Comparison of ENCODE assay signal across 14 cellular contexts in genomic region chr16:18805257-18805773, GRCh38. TPM values are rescaled to one million over a fixed set of nuclear protein-coding genes. Genes with fewer than 3 reads are reported as not detected.
A peak's percentile ranks its signal among the peaks of the same experiment; 100 is the strongest.
DNase-seq lines count a peak whose midpoint lies in the region; ATAC-seq and TF ChIP-seq lines count a peak whose summit lies in the region.
"Had no signal": no experiment of that assay in that cellular context is flagged by ENCODE, and none has a peak within 500 bp of the region (broad histone marks: within the 10 kb centered on the region; RNA-seq: fewer than 3 reads in every experiment).

No MANE protein-coding gene starts in this region.

- H3K36me3 Mint-ChIP-seq in activated naive CD4-positive, alpha-beta T cell treated with anti-CD3 and anti-CD28 coated beads for 36 hours (ENCODE audit: low read depth) = peaks cover 34% of the 10 kb centered on the region
- H3K36me3 Mint-ChIP-seq in endodermal cell (ENCODE audit: low read depth) = peaks cover 36% of the 10 kb centered on the region

- CTCF ChIA-PET in activated naive CD4-positive, alpha-beta T cell treated with anti-CD3 and anti-CD28 coated beads for 36 hours (lab: Charles Lee) = interaction anchor here (1.0 kb wide), 1 partner anchor 164 kb away, joined by 6 read pairs; no protein-coding TSS in a partner anchor

- no peak for DNase-seq in activated naive CD4-positive, alpha-beta T cell treated with anti-CD3 and anti-CD28 coated beads for 36 hours
- no peak for DNase-seq in activated naive CD4-positive, alpha-beta T cell treated with Interleukin-2 at 50 U/mL for 16 hours
- DNase-seq in OCI-M1 (lab: John Stamatoyannopoulos, UW) (peak; percentile 17), endodermal cell (no peak), HuH-7 (ENCODE audit: low spot score) (no peak)
- DNase-seq in stimulated activated naive CD8-positive, alpha-beta T cell treated with anti-CD3 and anti-CD28 coated beads, Interleukin-15, amount 100 ng/mL, for 72 hours = no peak
- DNase-seq: body of pancreas, DMS153, HCEC 1CT, SIG-M5, small intestine had no signal

- no peaks in the 10 kb centered on the region for H3K27me3 ChIP-seq in endodermal cell (ENCODE audit: control insufficient read depth, insufficient read depth, low read length, poor library complexity, severe bottlenecking)
- H3K27me3 ChIP-seq: body of pancreas had no signal

- intact Hi-C loops in activated naive CD4-positive, alpha-beta T cell treated with anti-CD3 and anti-CD28 coated beads for 36 hours (cut with micrococcal nuclease) = loop anchor here (5.0 kb wide), 1 partner anchor 77 kb away; no protein-coding TSS in a partner anchor

- H3K4me1 ChIP-seq in endodermal cell (ENCODE audit: control insufficient read depth, insufficient read depth, low read length) = peaks cover 15% of the 10 kb centered on the region

- H3K9me3 ChIP-seq in endodermal cell (ENCODE audit: control insufficient read depth, low read length) = peaks cover 16% of the 10 kb centered on the region
- H3K9me3 ChIP-seq: body of pancreas had no signal

- H3K4me3 Mint-ChIP-seq in activated naive CD4-positive, alpha-beta T cell treated with anti-CD3 and anti-CD28 coated beads for 36 hours = no peak overlapping the region
- H3K4me3 Mint-ChIP-seq in endodermal cell = no peak overlapping the region
- no peak overlapping the region for H3K4me3 Mint-ChIP-seq in stimulated activated naive CD8-positive, alpha-beta T cell treated with anti-CD3 and anti-CD28 coated beads, Interleukin-15, amount 100 ng/mL, for 72 hours

- peaks cover 32% of the 10 kb centered on the region for H3K4me1 Mint-ChIP-seq in activated naive CD4-positive, alpha-beta T cell treated with anti-CD3 and anti-CD28 coated beads for 36 hours (ENCODE audit: low read depth)
- peaks cover 44% of the 10 kb centered on the region for H3K4me1 Mint-ChIP-seq in endodermal cell
- H3K4me1 Mint-ChIP-seq in stimulated activated naive CD8-positive, alpha-beta T cell treated with anti-CD3 and anti-CD28 coated beads, Interleukin-15, amount 100 ng/mL, for 72 hours = peaks cover 56% of the 10 kb centered on the region

- no peak for ATAC-seq in stimulated activated naive CD8-positive, alpha-beta T cell treated with anti-CD3 and anti-CD28 coated beads, Interleukin-15, amount 100 ng/mL, for 72 hours
- no peak for ATAC-seq in HG03432 (IDR thresholded peaks at IDR 0.05; ENCODE audit: unreplicated experiment)
- ATAC-seq in HG02798 (IDR thresholded peaks at IDR 0.05; ENCODE audit: poor library complexity, unreplicated experiment) = no peak
- ATAC-seq: body of pancreas had no signal

- H3K27ac ChIP-seq in endodermal cell (ENCODE audit: low read depth, low read length) = no peak overlapping the region
- H3K27ac ChIP-seq: body of pancreas had no signal

- H3K4me3 ChIP-seq in endodermal cell (ENCODE audit: low read length) = peak overlapping the region; percentile 42
- H3K4me3 ChIP-seq: body of pancreas, lung had no signal

- no peak for TF ChIP-seq CTCF in endodermal cell (conservative IDR thresholded peaks at IDR 0.05)

- no peaks in the 10 kb centered on the region for H3K9me3 Mint-ChIP-seq in activated naive CD4-positive, alpha-beta T cell treated with anti-CD3 and anti-CD28 coated beads for 36 hours
- peaks cover 2% of the 10 kb centered on the region for H3K9me3 Mint-ChIP-seq in endodermal cell
- no peaks in the 10 kb centered on the region for H3K9me3 Mint-ChIP-seq in stimulated activated naive CD8-positive, alpha-beta T cell treated with anti-CD3 and anti-CD28 coated beads, Interleukin-15, amount 100 ng/mL, for 72 hours

- H3K27ac Mint-ChIP-seq in activated naive CD4-positive, alpha-beta T cell treated with anti-CD3 and anti-CD28 coated beads for 36 hours = peak overlapping the region; percentile 88
- H3K27ac Mint-ChIP-seq in endodermal cell = peak overlapping the region; percentile 82
- peak overlapping the region; percentile 47 to 93 for H3K27ac Mint-ChIP-seq in stimulated activated naive CD8-positive, alpha-beta T cell treated with anti-CD3 and anti-CD28 coated beads, Interleukin-15, amount 100 ng/mL, for 72 hours

- 13 to 20% methylated on average over 2 of the region's 2 CpGs for WGBS in endodermal cell (ENCODE audit: insufficient coverage in 1 of 2, insufficient read length in 1 of 2), 2 experiments

- no peaks in the 10 kb centered on the region for H3K27me3 Mint-ChIP-seq in activated naive CD4-positive, alpha-beta T cell treated with anti-CD3 and anti-CD28 coated beads for 36 hours (ENCODE audit: low read depth)
- no peaks in the 10 kb centered on the region for H3K27me3 Mint-ChIP-seq in endodermal cell (ENCODE audit: insufficient read depth)
- H3K27me3 Mint-ChIP-seq in stimulated activated naive CD8-positive, alpha-beta T cell treated with anti-CD3 and anti-CD28 coated beads, Interleukin-15, amount 100 ng/mL, for 72 hours = no peaks in the 10 kb centered on the region

- peak overlapping the region; percentile 6 for H3K9ac ChIP-seq in endodermal cell (ENCODE audit: extremely low read depth, low read length, poor library complexity, severe bottlenecking)

- H3K36me3 ChIP-seq in endodermal cell (ENCODE audit: control insufficient read depth, insufficient read depth, low read length) = peaks cover 42% of the 10 kb centered on the region

RNA-seq across cellular contexts. Expression of gene ARL6IP1, which starts 4.0 kb away (rescaled TPM):
- 100 to 1,000 TPM; 114 to 123 TPM for total RNA-seq in activated naive CD4-positive, alpha-beta T cell treated with anti-CD3 and anti-CD28 coated beads for 36 hours
- 100 to 1,000 TPM; 331 to 334 TPM for total RNA-seq in endodermal cell
- 381 TPM for polyA plus RNA-seq in endodermal cell (2013, experiment 1 of 2)
- polyA plus RNA-seq in endodermal cell (2013, experiment 2 of 2) = 388 TPM

RNA-seq across cellular contexts. Expression of gene RPS15A, which starts 15.2 kb away (rescaled TPM):
- total RNA-seq in activated naive CD4-positive, alpha-beta T cell treated with anti-CD3 and anti-CD28 coated beads for 36 hours = 1,000 to 10,000 TPM; 2,432 to 2,476 TPM
- 1,000 to 10,000 TPM; 1,367 to 1,664 TPM for total RNA-seq in endodermal cell
- polyA plus RNA-seq in endodermal cell (2013, experiment 1 of 2) = 2,058 TPM
- 2,051 TPM for polyA plus RNA-seq in endodermal cell (2013, experiment 2 of 2)
